1 cellular context compared by ENCODE assay signal in genomic region chr17:17999364-18000007, GRCh38.
TF ChIP-seq lines count a peak whose summit lies in the region.

No MANE protein-coding gene starts in this region.

TF ChIP-seq in K562, 482 proteins besides CTCF, POLR2A, EP300 and RAD21:
- TF ChIP-seq, protein P1, sequence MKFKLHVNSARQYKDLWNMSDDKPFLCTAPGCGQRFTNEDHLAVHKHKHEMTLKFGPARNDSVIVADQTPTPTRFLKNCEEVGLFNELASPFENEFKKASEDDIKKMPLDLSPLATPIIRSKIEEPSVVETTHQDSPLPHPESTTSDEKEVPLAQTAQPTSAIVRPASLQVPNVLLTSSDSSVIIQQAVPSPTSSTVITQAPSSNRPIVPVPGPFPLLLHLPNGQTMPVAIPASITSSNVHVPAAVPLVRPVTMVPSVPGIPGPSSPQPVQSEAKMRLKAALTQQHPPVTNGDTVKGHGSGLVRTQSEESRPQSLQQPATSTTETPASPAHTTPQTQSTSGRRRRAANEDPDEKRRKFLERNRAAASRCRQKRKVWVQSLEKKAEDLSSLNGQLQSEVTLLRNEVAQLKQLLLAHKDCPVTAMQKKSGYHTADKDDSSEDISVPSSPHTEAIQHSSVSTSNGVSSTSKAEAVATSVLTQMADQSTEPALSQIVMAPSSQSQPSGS (CRISPR knock-in tag; IDR thresholded peaks at IDR 0.05), result no peak
- TF ChIP-seq, protein P2, sequence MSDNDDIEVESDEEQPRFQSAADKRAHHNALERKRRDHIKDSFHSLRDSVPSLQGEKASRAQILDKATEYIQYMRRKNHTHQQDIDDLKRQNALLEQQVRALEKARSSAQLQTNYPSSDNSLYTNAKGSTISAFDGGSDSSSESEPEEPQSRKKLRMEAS (CRISPR knock-in tag; IDR thresholded peaks at IDR 0.05), result peak; percentile 54
- no peak for TF ChIP-seq CHD1 (IDR thresholded peaks at IDR 0.05; ENCODE audit: low read length)
- no peak for TF ChIP-seq CTBP1 (IDR thresholded peaks at IDR 0.05; ENCODE audit: borderline replicate concordance)
- TF ChIP-seq BHLHE40 (IDR thresholded peaks at IDR 0.05; ENCODE audit: low read length), result peak; percentile 29; the same call in 1 of the 2 replicates
- TF ChIP-seq ZBTB40 (IDR thresholded peaks at IDR 0.05), result no peak
- TF ChIP-seq ZBTB40 (CRISPR knock-in tag; IDR thresholded peaks at IDR 0.05), result no peak
- peak; percentile 24; the same call in 1 of the 2 replicates for TF ChIP-seq CBFA2T3 (IDR thresholded peaks at IDR 0.05)
- no peak for TF ChIP-seq HDGF (IDR thresholded peaks at IDR 0.05)
- peak; percentile 48; the same call in 1 of the 2 replicates for TF ChIP-seq SPI1 (IDR thresholded peaks at IDR 0.05; ENCODE audit: borderline replicate concordance, low read depth, low read length)
- TF ChIP-seq POLR2AphosphoS2 (IDR thresholded peaks at IDR 0.05; ENCODE audit: low read length), result no peak
- no peak for TF ChIP-seq ATF6 (CRISPR knock-in tag; IDR thresholded peaks at IDR 0.05)
- TF ChIP-seq ZNF407 (IDR thresholded peaks at IDR 0.05; ENCODE audit: low read depth), result no peak
- TF ChIP-seq POLR3G (IDR thresholded peaks at IDR 0.05; ENCODE audit: extremely low read depth, insufficient read length, insufficient replicate concordance), result no peak
TF ChIP-seq in K562: peak in this region for 4.
